1 cellular context compared by ENCODE assay signal in genomic region chr7:55953707-55954475, GRCh38.
A peak's percentile ranks its signal among the peaks of the same experiment; 100 is the strongest.
TF ChIP-seq lines count a peak whose summit lies in the region.

No MANE protein-coding gene starts in this region.

TF ChIP-seq in K562, 482 proteins besides CTCF, POLR2A, EP300 and RAD21:
- TF ChIP-seq ZNF316 (IDR thresholded peaks at IDR 0.05) (peak; percentile 19; the same call in 1 of the 2 replicates), MECOM (CRISPR knock-in tag; IDR thresholded peaks at IDR 0.05) (no peak), C11orf30 (IDR thresholded peaks at IDR 0.05; ENCODE audit: low read depth) (peak; percentile 8; the same call in 1 of the 2 replicates), DACH1 (IDR thresholded peaks at IDR 0.05; ENCODE audit: partially characterized antibody) (no peak), ZBTB43 (CRISPR knock-in tag; IDR thresholded peaks at IDR 0.05) (no peak), HNRNPH1 (optimal IDR thresholded peaks at IDR 0.05; ENCODE audit: low read depth, low read length) (no peak), ZNF589 (CRISPR knock-in tag; IDR thresholded peaks at IDR 0.05; ENCODE audit: low read depth) (no peak), KLF10 (CRISPR knock-in tag; IDR thresholded peaks at IDR 0.05) (no peak), CEBPZ (IDR thresholded peaks at IDR 0.05; ENCODE audit: borderline replicate concordance, low read depth, low read length) (no peak), HIVEP1 (CRISPR knock-in tag; IDR thresholded peaks at IDR 0.05) (no peak)
TF ChIP-seq in K562: peak in this region for 2.
